Comparison of ENCODE assay signal across 9 cellular contexts in genomic region chr12:53052419-53053222, GRCh38. TPM values are rescaled to one million over a fixed set of nuclear protein-coding genes. Genes with fewer than 3 reads are reported as not detected.
DNase-seq lines count a peak whose midpoint lies in the region; ATAC-seq and TF ChIP-seq lines count a peak whose summit lies in the region.
"Had no signal": no experiment of that assay in that cellular context is flagged by ENCODE, and none has a peak within 500 bp of the region (broad histone marks: within the 10 kb centered on the region; RNA-seq: fewer than 3 reads in every experiment).

No MANE protein-coding gene starts in this region.

- peaks cover 7% of the 10 kb centered on the region for H3K27me3 Mint-ChIP-seq in stimulated activated naive CD8-positive, alpha-beta T cell treated with anti-CD3 and anti-CD28 coated beads, Interleukin-15, amount 100 ng/mL, for 72 hours
- H3K27me3 Mint-ChIP-seq: IgD-negative memory B cell had no signal

- H3K4me3 Mint-ChIP-seq in stimulated activated naive CD8-positive, alpha-beta T cell treated with anti-CD3 and anti-CD28 coated beads, Interleukin-15, amount 100 ng/mL, for 72 hours: no peak overlapping the region

- no peak for TF ChIP-seq POLR2A in breast epithelium (IDR thresholded peaks at IDR 0.05)

- no peak for TF ChIP-seq CTCF in breast epithelium (IDR thresholded peaks at IDR 0.05)

- H3K4me3 ChIP-seq in breast epithelium: peak overlapping the region; percentile 68 to 80 (median 78)

- H3K27ac Mint-ChIP-seq in stimulated activated naive CD8-positive, alpha-beta T cell treated with anti-CD3 and anti-CD28 coated beads, Interleukin-15, amount 100 ng/mL, for 72 hours: no peak overlapping the region

- no peak for ATAC-seq in HG03095 (IDR thresholded peaks at IDR 0.05; ENCODE audit: unreplicated experiment)
- ATAC-seq in stimulated activated naive CD8-positive, alpha-beta T cell treated with anti-CD3 and anti-CD28 coated beads, Interleukin-15, amount 100 ng/mL, for 72 hours: no peak

- no peaks in the 10 kb centered on the region for H3K9me3 Mint-ChIP-seq in stimulated activated naive CD8-positive, alpha-beta T cell treated with anti-CD3 and anti-CD28 coated beads, Interleukin-15, amount 100 ng/mL, for 72 hours
- H3K9me3 Mint-ChIP-seq: IgD-negative memory B cell had no signal

- peaks cover 54% of the 10 kb centered on the region for H3K4me1 Mint-ChIP-seq in stimulated activated naive CD8-positive, alpha-beta T cell treated with anti-CD3 and anti-CD28 coated beads, Interleukin-15, amount 100 ng/mL, for 72 hours

- peak; percentile 61 for DNase-seq in NCI-H1092 (lab: John Stamatoyannopoulos, UW)
- peak; percentile 79 to 88 for DNase-seq in breast epithelium (ENCODE audit: low spot score in 2 of 2)
- peak; percentile 66 for DNase-seq in left kidney (ENCODE audit: low read depth, low spot score)
- DNase-seq in stimulated activated naive CD8-positive, alpha-beta T cell treated with anti-CD3 and anti-CD28 coated beads, Interleukin-15, amount 100 ng/mL, for 72 hours: no peak
- no peak for DNase-seq in activated CD4-positive, CD25-positive, alpha-beta regulatory T cell (lab: John Stamatoyannopoulos, UW)
- no peak for DNase-seq in NAMALWA (ENCODE audit: low spot score)

- H3K27ac ChIP-seq in breast epithelium (peak overlapping the region; percentile 97 to 99), temporal lobe (ENCODE audit: low read depth, low read length) (peak overlapping the region; percentile 100)

- peaks cover 17 to 39% of the 10 kb centered on the region in 2 donors for H3K4me1 ChIP-seq in breast epithelium

- intact Hi-C loops in breast epithelium (cut with DNase I; ENCODE audit: low total_unique reads): no loop called here

- H3K36me3 ChIP-seq in breast epithelium: no peaks in the 10 kb centered on the region

- H3K9me3 ChIP-seq in breast epithelium: no peaks in the 10 kb centered on the region

- H3K27me3 ChIP-seq in breast epithelium: no peaks in the 10 kb centered on the region

RNA-seq across cellular contexts. Expression of gene TNS2, which starts 2.8 kb away (rescaled TPM):
- total RNA-seq in breast epithelium: 100 to 1,000 TPM in 2 of 3 donors, 10 to 100 TPM in 1; 65.4 to 228 (median 156) TPM
- total RNA-seq in temporal lobe: 13.5 TPM

RNA-seq across cellular contexts. Expression of gene SPRYD3, which starts 26.6 kb away (rescaled TPM):
- 10 to 100 TPM; 31.8 to 45.8 (median 36.3) TPM for total RNA-seq in breast epithelium
- 22.9 TPM for total RNA-seq in temporal lobe

RNA-seq across cellular contexts. Expression of gene IGFBP6, which starts 44.8 kb away (rescaled TPM):
- total RNA-seq in breast epithelium (100 to 1,000 TPM; 169 to 708 (median 284) TPM), temporal lobe (6.4 TPM)

RNA-seq across cellular contexts. Expression of gene EIF4B, which starts 46.4 kb away (rescaled TPM):
- total RNA-seq in breast epithelium: 100 to 1,000 TPM; 600 to 759 (median 614) TPM
- total RNA-seq in temporal lobe: 611 TPM

RNA-seq across cellular contexts. Expression of gene SOAT2, which starts 50.7 kb away (rescaled TPM):
- under 1 TPM in 2 of 3 donors, not detected in 1; 0.16 to 0.33 TPM for total RNA-seq in breast epithelium
- not detected for total RNA-seq in temporal lobe

Comparison
In these comparisons a context has a peak if more than half of its experiments do, and no peak if none do; other contexts are left out.
1. DNase-seq: peak in NCI-H1092 (single experiment), breast epithelium (2 of 2) and left kidney (single experiment); none in stimulated activated naive CD8-positive, alpha-beta T cell treated with anti-CD3 and anti-CD28 coated beads, Interleukin-15, amount 100 ng/mL, for 72 hours (0 of 2), activated CD4-positive, CD25-positive, alpha-beta regulatory T cell (0 of 4) and NAMALWA (single experiment).
2. RNA of gene IGFBP6, which starts 44.8 kb away (total RNA-seq): 169 to 708 TPM in breast epithelium; 6.4 TPM in temporal lobe (single experiment); every median in the first group is over 10 times any median in the second.